24 cellular contexts compared by ENCODE assay signal in genomic region chr11:101327908-101328307, GRCh38.
DNase-seq lines count a peak whose midpoint lies in the region; FAIRE-seq and TF ChIP-seq lines count a peak whose summit lies in the region.
"Had no signal": no experiment of that assay in that cellular context is flagged by ENCODE, and none has a peak within 500 bp of the region (broad histone marks: within the 10 kb centered on the region; RNA-seq: fewer than 3 reads in every experiment).

No MANE protein-coding gene starts in this region.

- H2BK5ac ChIP-seq in H1 (ENCODE audit: low read depth, low read length) (no peak overlapping the region), mesenchymal stem cell (ENCODE audit: low read depth, low read length, poor library complexity, severe bottlenecking) (no peak overlapping the region)

- POLR2A ChIA-PET in H1 (lab: Charles Lee; ENCODE audit: partially characterized antibody), result no interaction called here

- H3K4me1 ChIP-seq in H1 (replicated peaks in 1 of 4; ENCODE audit: control insufficient read depth in 3 of 4, insufficient read depth in 4 of 4, low read length in 3 of 4) (no peaks in the 10 kb centered on the region), mesenchymal stem cell (ENCODE audit: control insufficient read depth, insufficient read depth, low read depth, low read length) (no peaks in the 10 kb centered on the region), sigmoid colon (no peaks in the 10 kb centered on the region)
- H3K4me1 ChIP-seq: gastrocnemius medialis, right atrium auricular region, testis had no signal

- H2BK12ac ChIP-seq in H1 (ENCODE audit: low read depth, low read length) (no peak overlapping the region), mesenchymal stem cell (ENCODE audit: low read length in 2 of 2) (no peak overlapping the region)

- CTCF ChIA-PET in H1 (lab: Charles Lee; ENCODE audit: partially characterized antibody), result no interaction called here

- H3K36me3 ChIP-seq in H1 (ENCODE audit: control insufficient read depth in 2 of 4, insufficient read depth in 4 of 4, low read length in 3 of 4) (no peaks in the 10 kb centered on the region), mesenchymal stem cell (ENCODE audit: control insufficient read depth in 1 of 2, insufficient read depth in 2 of 2, low read depth in 1 of 2, low read length in 2 of 2) (no peaks in the 10 kb centered on the region), sigmoid colon (no peaks in the 10 kb centered on the region)
- H3K36me3 ChIP-seq: gastrocnemius medialis, right atrium auricular region had no signal

- no peak for FAIRE-seq in H1 (lab: Jason Lieb, UNC)
- FAIRE-seq: astrocyte had no signal

- H2AK5ac ChIP-seq in H1 (ENCODE audit: low read depth, low read length), result no peak overlapping the region
- no peak overlapping the region for H2AK5ac ChIP-seq in mesenchymal stem cell (ENCODE audit: low read length, severe bottlenecking)

- H3K56ac ChIP-seq in H1 (replicated peaks; ENCODE audit: insufficient read length, low read depth, low read length), result no peak overlapping the region

- H2BK120ac ChIP-seq in H1 (replicated peaks; ENCODE audit: low read depth, low read length) (no peak overlapping the region), mesenchymal stem cell (ENCODE audit: low read depth, low read length) (no peak overlapping the region)

- DNase-seq in NOMO-1 treated with DMSO at 0.1 percent for 48 hours (lab: John Stamatoyannopoulos, UW; ENCODE audit: unreplicated experiment) (peak; percentile 24), H1 (ENCODE audit: low read depth in 1 of 2, low spot score in 2 of 2) (no peak), mesenchymal stem cell (peak; percentile 7), sigmoid colon (no peak), NCI-H82 (lab: John Stamatoyannopoulos, UW) (no peak), occipital lobe (lab: John Stamatoyannopoulos, UW) (no peak)
- DNase-seq: activated CD4-positive, alpha-beta T cell treated with anti-CD3 and anti-CD28 coated beads, Interleukin-2, amount 50 U/mL, for 48 hours; activated CD4-positive, CD25-positive, alpha-beta regulatory T cell; activated CD8-positive, alpha-beta memory T cell treated with anti-CD3 and anti-CD28 coated beads, Interleukin-2, amount 50 U/mL, for 4 hours; CD4-positive, alpha-beta T cell; gastrocnemius medialis; MM.1S; naive thymus-derived CD8-positive, alpha-beta T cell; NCI-H1694; NCI-H2171 treated with DMSO at 0.1 percent for 48 hours; NCI-H524 treated with DMSO at 0.1 percent for 48 hours; stimulated activated CD4-positive, alpha-beta T cell treated with anti-CD3 and anti-CD28 coated beads, Interleukin-4, amount 100 ng/mL, for 24 hours; stimulated activated naive CD4-positive, alpha-beta T cell; T1000; testis had no signal

- H3K18ac ChIP-seq in H1 (ENCODE audit: extremely low read depth, low read length) (no peak overlapping the region), mesenchymal stem cell (ENCODE audit: low read depth in 1 of 2, low read length in 2 of 2) (no peak overlapping the region)

- H3K9me3 ChIP-seq in H1 (ENCODE audit: insufficient read depth in 2 of 2, low read depth in 1 of 2, low read length in 1 of 2) (no peaks in the 10 kb centered on the region), mesenchymal stem cell (ENCODE audit: control insufficient read depth, low read length) (no peaks in the 10 kb centered on the region), sigmoid colon (no peaks in the 10 kb centered on the region)
- H3K9me3 ChIP-seq: gastrocnemius medialis, right atrium auricular region, testis had no signal

- no peaks in the 10 kb centered on the region for H3K79me2 ChIP-seq in H1 (ENCODE audit: control insufficient read depth in 1 of 2, insufficient read depth in 2 of 2, low read length in 2 of 2)
- H3K79me2 ChIP-seq: hepatocyte had no signal

- no peak overlapping the region for H2AFZ ChIP-seq in H1 (ENCODE audit: low read length)
- H2AFZ ChIP-seq in mesenchymal stem cell (ENCODE audit: low read depth, low read length), result no peak overlapping the region
- H2AFZ ChIP-seq: hepatocyte had no signal

- no peak overlapping the region for H3K4ac ChIP-seq in H1 (replicated peaks; ENCODE audit: insufficient read length, low read depth, low read length)
- H3K4ac ChIP-seq in mesenchymal stem cell (ENCODE audit: low read depth in 1 of 2, low read length in 2 of 2), result no peak overlapping the region

- TF ChIP-seq POLR2A in H1 (IDR thresholded peaks at IDR 0.05; ENCODE audit: control extremely low read depth in 1 of 2, low read depth in 2 of 2, low read length in 2 of 2) (no peak), sigmoid colon (IDR thresholded peaks at IDR 0.05) (no peak)

- H4K8ac ChIP-seq in H1 (ENCODE audit: extremely low read depth, insufficient read depth, low read length) (no peak overlapping the region), mesenchymal stem cell (ENCODE audit: low read length) (no peak overlapping the region)

- H3K27me3 ChIP-seq in H1 (replicated peaks in 1 of 4; ENCODE audit: control insufficient read depth in 3 of 4, extremely low read depth in 1 of 4, insufficient read depth in 3 of 4, low read length in 3 of 4) (no peaks in the 10 kb centered on the region), mesenchymal stem cell (ENCODE audit: control insufficient read depth in 1 of 2, insufficient read depth in 1 of 2, low read length in 2 of 2) (no peaks in the 10 kb centered on the region), sigmoid colon (no peaks in the 10 kb centered on the region)
- H3K27me3 ChIP-seq: gastrocnemius medialis, hepatocyte, right atrium auricular region, testis had no signal

- TF ChIP-seq RAD21 in Ishikawa (IDR thresholded peaks at IDR 0.05; ENCODE audit: low read depth), result no peak
- no peak for TF ChIP-seq RAD21 in H1 (IDR thresholded peaks at IDR 0.05 in 1 of 2, conservative IDR thresholded peaks at IDR 0.05 in 1 of 2; ENCODE audit: low read depth in 2 of 2, low read length in 2 of 2)

- H3K14ac ChIP-seq in H1 (ENCODE audit: insufficient read length), result no peak overlapping the region
- no peak overlapping the region for H3K14ac ChIP-seq in mesenchymal stem cell (ENCODE audit: low read length in 2 of 2)

- H2BK20ac ChIP-seq in H1 (ENCODE audit: low read length), result no peak overlapping the region

- H3K79me1 ChIP-seq in H1 (ENCODE audit: low read depth, low read length), result no peaks in the 10 kb centered on the region
- H3K79me1 ChIP-seq in mesenchymal stem cell (replicated peaks; ENCODE audit: low read length, poor library complexity, severe bottlenecking), result no peaks in the 10 kb centered on the region

- H4K20me1 ChIP-seq in H1 (replicated peaks in 1 of 2; ENCODE audit: control insufficient read depth in 1 of 2, insufficient read depth in 2 of 2, low read length in 2 of 2), result no peaks in the 10 kb centered on the region

- H3K9ac ChIP-seq in H1 (replicated peaks in 1 of 4; ENCODE audit: extremely low read depth in 1 of 4, low read depth in 3 of 4, low read length in 3 of 4) (no peak overlapping the region), mesenchymal stem cell (ENCODE audit: low read length) (no peak overlapping the region)

- WGBS in H1 (ENCODE audit: extremely low coverage in 1 of 2, insufficient coverage in 1 of 2, insufficient read length in 1 of 2, insufficient replicate concordance in 2 of 2, low coverage in 1 of 2, low lambda C conversion rate in 2 of 2, missing lambda C conversion rate in 1 of 2), 2 experiments, result 97% methylated on average over 3 of the region's 3 CpGs; no CpG with 5 or more reads in 1 of the 2 experiments
- no CpG with 5 or more reads among the region's 3 CpGs for WGBS in mesenchymal stem cell
- 21 to 51% methylated on average over 3 of the region's 3 CpGs for WGBS in sigmoid colon, 2 donors

- H4K91ac ChIP-seq in H1 (replicated peaks; ENCODE audit: insufficient read length, low read length), result no peak overlapping the region
- no peak overlapping the region for H4K91ac ChIP-seq in mesenchymal stem cell (ENCODE audit: low read length)

- TF ChIP-seq CTCF in H1 (IDR thresholded peaks at IDR 0.05; ENCODE audit: control extremely low read depth in 1 of 3, insufficient read depth in 1 of 3, low read depth in 1 of 3, low read length in 3 of 3) (no peak), sigmoid colon (IDR thresholded peaks at IDR 0.05) (no peak)

- intact Hi-C loops in sigmoid colon (cut with DNase I), result no loop called here

- no peak overlapping the region for H4K5ac ChIP-seq in H1 (ENCODE audit: insufficient read length, low read depth, low read length)

- H3K4me3 ChIP-seq in H1 (ENCODE audit: extremely low read depth in 1 of 4, insufficient read depth in 2 of 4, low read depth in 3 of 4, low read length in 4 of 4), result no peak overlapping the region
- H3K4me3 ChIP-seq in mesenchymal stem cell (ENCODE audit: insufficient read depth in 1 of 2, low read depth in 1 of 2, low read length in 2 of 2), result no peak overlapping the region
- no peak overlapping the region for H3K4me3 ChIP-seq in sigmoid colon
- H3K4me3 ChIP-seq: gastrocnemius medialis, hepatocyte, right atrium auricular region, testis had no signal

- TF ChIP-seq EP300 in Ishikawa (IDR thresholded peaks at IDR 0.05; ENCODE audit: borderline replicate concordance) (no peak), H1 (IDR thresholded peaks at IDR 0.05; ENCODE audit: borderline replicate concordance in 1 of 2, low read depth in 2 of 2, low read length in 2 of 2) (no peak), sigmoid colon (IDR thresholded peaks at IDR 0.05) (no peak)

- H3K23ac ChIP-seq in H1 (ENCODE audit: insufficient read length) (no peak overlapping the region), mesenchymal stem cell (ENCODE audit: low read length in 2 of 2) (no peak overlapping the region)

- H3K23me2 ChIP-seq in H1 (ENCODE audit: low read depth, low read length), result no peaks in the 10 kb centered on the region

- H3K27ac ChIP-seq in H1 (ENCODE audit: low read depth, low read length), result no peak overlapping the region
- no peak overlapping the region for H3K27ac ChIP-seq in mesenchymal stem cell (ENCODE audit: low read length, poor library complexity, severe bottlenecking)
- H3K27ac ChIP-seq in sigmoid colon, result no peak overlapping the region
- H3K27ac ChIP-seq: gastrocnemius medialis, hepatocyte, right atrium auricular region, testis had no signal

- H2BK15ac ChIP-seq in H1 (ENCODE audit: low read length), result no peak overlapping the region
- H2BK15ac ChIP-seq in mesenchymal stem cell (ENCODE audit: low read depth, poor library complexity, severe bottlenecking), result no peak overlapping the region

- H3K4me2 ChIP-seq in H1 (ENCODE audit: insufficient read depth in 1 of 2, low read depth in 2 of 2, low read length in 2 of 2) (no peak overlapping the region), mesenchymal stem cell (ENCODE audit: low read length, poor library complexity, severe bottlenecking) (no peak overlapping the region)
- H3K4me2 ChIP-seq: hepatocyte had no signal

TF ChIP-seq in Ishikawa, 13 proteins besides CTCF, POLR2A, EP300 and RAD21 (continues in another document):
- peak; percentile 84 for TF ChIP-seq CEBPB (IDR thresholded peaks at IDR 0.05)
- no peak for TF ChIP-seq MAX (IDR thresholded peaks at IDR 0.05)

TF ChIP-seq in H1, 55 proteins besides CTCF, POLR2A, EP300 and RAD21:
- TF ChIP-seq EGR1 (IDR thresholded peaks at IDR 0.05; ENCODE audit: borderline replicate concordance, low read depth, low read length) (no peak), CEBPB (IDR thresholded peaks at IDR 0.05; ENCODE audit: low read depth, low read length) (peak; percentile 25; the same call in 1 of the 2 replicates)

Comparison
In these comparisons a context has a peak if more than half of its experiments do, and no peak if none do; other contexts are left out.
1. DNase-seq: peak in NOMO-1 treated with DMSO at 0.1 percent for 48 hours (single experiment) and mesenchymal stem cell (single experiment); none in H1 (0 of 2), sigmoid colon (single experiment), NCI-H82 (single experiment) and occipital lobe (single experiment).